10 cellular contexts compared by ENCODE assay signal in the genomic region with DNA sequence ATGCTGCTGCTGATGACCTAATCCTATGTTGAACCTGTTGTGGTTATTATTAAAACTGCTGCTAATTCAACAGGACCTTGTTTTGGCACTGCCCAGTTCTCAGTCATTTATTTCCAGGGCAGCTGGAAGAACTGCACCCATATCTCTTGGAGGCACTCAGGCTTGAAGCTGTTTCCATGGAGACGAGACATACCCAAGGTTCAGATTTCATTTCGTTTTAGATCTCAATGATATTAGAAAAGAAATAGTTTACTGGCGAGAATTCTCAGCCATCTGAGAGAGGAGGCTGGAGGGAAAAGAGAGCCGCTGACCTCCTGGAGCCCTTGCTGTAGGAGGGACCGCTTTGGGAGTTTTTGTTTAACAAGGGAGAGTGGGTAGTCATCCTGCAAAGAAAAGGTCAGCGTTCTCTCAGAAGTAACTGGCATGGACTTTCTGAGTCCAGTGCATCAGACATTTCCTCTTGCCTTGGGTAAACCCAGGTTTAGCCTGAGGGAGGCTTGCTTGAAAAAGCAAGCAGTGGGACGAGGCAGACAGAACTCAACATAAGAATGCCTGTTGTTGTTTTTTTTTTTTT.
A peak's percentile ranks its signal among the peaks of the same experiment; 100 is the strongest.
DNase-seq lines count a peak whose midpoint lies in the region; ATAC-seq, FAIRE-seq and TF ChIP-seq lines count a peak whose summit lies in the region.
"Had no signal": no experiment of that assay in that cellular context is flagged by ENCODE, and none has a peak within 500 bp of the region (broad histone marks: within the 10 kb centered on the region; RNA-seq: fewer than 3 reads in every experiment).

No MANE protein-coding gene starts in this region.

- peaks cover 2% of the 10 kb centered on the region for H3K9me3 Mint-ChIP-seq in memory B cell
- no peaks in the 10 kb centered on the region for H3K9me3 Mint-ChIP-seq in natural killer cell treated with Interleukin-12 subunit alpha and Interleukin-12 subunit beta and Interleukin-15 and Interleukin-18, amount 100 ng/mL, for 72 hours

- TF ChIP-seq RAD21 in GM12878 (IDR thresholded peaks at IDR 0.05; ENCODE audit: insufficient read depth, low read depth, low read length), result no peak

- H3K27me3 Mint-ChIP-seq in memory B cell, result no peaks in the 10 kb centered on the region
- H3K27me3 Mint-ChIP-seq in natural killer cell treated with Interleukin-12 subunit alpha and Interleukin-12 subunit beta and Interleukin-15 and Interleukin-18, amount 100 ng/mL, for 72 hours, result no peaks in the 10 kb centered on the region

- peaks cover 12% of the 10 kb centered on the region for H3K36me3 Mint-ChIP-seq in memory B cell
- no peaks in the 10 kb centered on the region for H3K36me3 Mint-ChIP-seq in natural killer cell treated with Interleukin-12 subunit alpha and Interleukin-12 subunit beta and Interleukin-15 and Interleukin-18, amount 100 ng/mL, for 72 hours

- peak overlapping the region; percentile 39 for H3K27ac ChIP-seq in AG04450 (ENCODE audit: low read depth, low read length)
- H3K27ac ChIP-seq in GM12878 (ENCODE audit: control insufficient read depth, insufficient read depth), result no peak overlapping the region

- no peak overlapping the region for H3K4me3 Mint-ChIP-seq in memory B cell
- H3K4me3 Mint-ChIP-seq in natural killer cell treated with Interleukin-12 subunit alpha and Interleukin-12 subunit beta and Interleukin-15 and Interleukin-18, amount 100 ng/mL, for 72 hours, result no peak overlapping the region

- no peaks in the 10 kb centered on the region for H3K36me3 ChIP-seq in GM12878 (ENCODE audit: control insufficient read depth in 2 of 2, insufficient read depth in 2 of 2, low read length in 1 of 2)

- WGBS in GM12878 (ENCODE audit: insufficient coverage, insufficient replicate concordance, low lambda C conversion rate, missing lambda C conversion rate), result 46% methylated on average over 7 of the region's 7 CpGs

- intact Hi-C loops in GM12878 (cut with micrococcal nuclease; ENCODE audit: unreplicated experiment), result no loop called here

- RAD21 ChIA-PET in GM12878 (lab: Charles Lee; ENCODE audit: unreplicated experiment), result no interaction called here

- TF ChIP-seq CTCF in AG04450 (IDR thresholded peaks at IDR 0.05; ENCODE audit: low read depth, low read length) (no peak), GM12878 (IDR thresholded peaks at IDR 0.05 in 2 of 3, conservative IDR thresholded peaks at IDR 0.05 in 1 of 3; ENCODE audit: control insufficient read depth in 2 of 3, extremely low read depth in 1 of 3, insufficient read depth in 1 of 3, low read depth in 3 of 3, low read length in 3 of 3) (no peak)

- H3K27me3 ChIP-seq in AG04450 (ENCODE audit: control insufficient read depth, insufficient read depth, low read length), result no peaks in the 10 kb centered on the region
- no peaks in the 10 kb centered on the region for H3K27me3 ChIP-seq in GM12878 (replicated peaks in 1 of 2; ENCODE audit: control insufficient read depth in 2 of 2, insufficient read depth in 2 of 2, low read length in 1 of 2)

- H3K9me3 ChIP-seq in AG04450 (ENCODE audit: control insufficient read depth, insufficient read depth, low read length), result peaks cover 9% of the 10 kb centered on the region; the same call in 1 of the 2 replicates
- H3K9me3 ChIP-seq in GM12878 (replicated peaks; ENCODE audit: control insufficient read depth, insufficient read depth, low read length), result no peaks in the 10 kb centered on the region

- FAIRE-seq in GM12878 (lab: Jason Lieb, UNC), result peak; percentile 52
- FAIRE-seq: endothelial cell of umbilical vein had no signal

- POLR2A ChIA-PET in AG04450 (lab: Yijun Ruan, JAX), result interaction anchor here (0.5 kb wide), 1 partner anchor 693 kb away, joined by 3 read pairs; no protein-coding TSS in a partner anchor
- POLR2A ChIA-PET in GM12878 (lab: Charles Lee), result no interaction called here

- no peaks in the 10 kb centered on the region for H3K79me2 ChIP-seq in GM12878 (ENCODE audit: control insufficient read depth, insufficient read depth, low read length)

- CTCF ChIA-PET in AG04450 (lab: Charles Lee) (interaction anchor here (0.7 to 1.0 kb wide), 2 partner anchors 35 to 241 kb away, joined by 3 read pairs; no protein-coding TSS in a partner anchor), GM12878 (lab: Yijun Ruan, JAX) (interaction anchor here (1.1 kb wide), 1 partner anchor 35 kb away, joined by 3 read pairs; no protein-coding TSS in a partner anchor)

- no peak for TF ChIP-seq POLR2A in GM12878 (IDR thresholded peaks at IDR 0.05; ENCODE audit: low read depth, low read length)

- H3K27ac Mint-ChIP-seq in memory B cell, result peak overlapping the region; percentile 35
- H3K27ac Mint-ChIP-seq in natural killer cell treated with Interleukin-12 subunit alpha and Interleukin-12 subunit beta and Interleukin-15 and Interleukin-18, amount 100 ng/mL, for 72 hours, result no peak overlapping the region

- in situ Hi-C loops in GM12878 (cut with MboI), result no loop called here

- H3K4me3 ChIP-seq in AG04450 (ENCODE audit: low read depth, low read length) (no peak overlapping the region), GM12878 (no peak overlapping the region)

- no peak for TF ChIP-seq EP300 in GM12878 (IDR thresholded peaks at IDR 0.05; ENCODE audit: borderline replicate concordance in 1 of 2, control insufficient read depth in 1 of 2, low read depth in 2 of 2, low read length in 2 of 2)

- BruUV-seq in GM12878 (replicated peaks; lab: Mats Ljungman, UMichigan), result no TSS peak

- H3K4me1 ChIP-seq in GM12878 (ENCODE audit: control insufficient read depth, insufficient read depth, low read length), result no peaks in the 10 kb centered on the region

- SMC1A ChIA-PET in GM12878 (lab: Charles Lee; ENCODE audit: uncharacterized antibody, unreplicated experiment), result no interaction called here

- peak; percentile 26 for DNase-seq in AG04450 (ENCODE audit: low read depth, low spot score)
- DNase-seq in NCI-H1436 (lab: John Stamatoyannopoulos, UW), result peak; percentile 58
- no peak for DNase-seq in GM12878 (ENCODE audit: low read depth, low spot score)
- no peak for DNase-seq in memory B cell (ENCODE audit: low spot score in 2 of 2)
- no peak for DNase-seq in NCI-H345 treated with DMSO at 0.1 percent for 48 hours (lab: John Stamatoyannopoulos, UW; ENCODE audit: unreplicated experiment)
- DNase-seq in natural killer cell treated with Interleukin-12 subunit alpha and Interleukin-12 subunit beta and Interleukin-15 and Interleukin-18, amount 100 ng/mL, for 72 hours (ENCODE audit: low spot score), result no peak
- DNase-seq in effector CD8-positive, alpha-beta T cell (lab: John Stamatoyannopoulos, UW), result no peak
- DNase-seq: stimulated activated CD4-positive, alpha-beta T cell treated with anti-CD3 and anti-CD28 coated beads, Interleukin-2, amount 100 ng/mL, for 24 hours had no signal

- peaks cover 4% of the 10 kb centered on the region for H3K4me1 Mint-ChIP-seq in memory B cell
- H3K4me1 Mint-ChIP-seq in natural killer cell treated with Interleukin-12 subunit alpha and Interleukin-12 subunit beta and Interleukin-15 and Interleukin-18, amount 100 ng/mL, for 72 hours (ENCODE audit: low read depth in 2 of 2), result no peaks in the 10 kb centered on the region

- no peaks in the 10 kb centered on the region for H4K20me1 ChIP-seq in GM12878 (ENCODE audit: control insufficient read depth, insufficient read depth)

- no peak overlapping the region for H2AFZ ChIP-seq in GM12878 (ENCODE audit: control insufficient read depth, low read depth, low read length)

- no peak overlapping the region for H3K4me2 ChIP-seq in GM12878 (ENCODE audit: control insufficient read depth, insufficient read depth)

- no peak overlapping the region for H3K9ac ChIP-seq in GM12878 (ENCODE audit: control insufficient read depth, insufficient read depth, low read length)

- no peak for ATAC-seq in GM12878
- ATAC-seq in memory B cell (ENCODE audit: low read depth), result no peak
- no peak for ATAC-seq in HG02852 (IDR thresholded peaks at IDR 0.05; ENCODE audit: unreplicated experiment)
- ATAC-seq in natural killer cell treated with Interleukin-12 subunit alpha and Interleukin-12 subunit beta and Interleukin-15 and Interleukin-18, amount 100 ng/mL, for 72 hours, result no peak

TF ChIP-seq in GM12878, 131 proteins besides CTCF, POLR2A, EP300 and RAD21:
- TF ChIP-seq, protein P1, sequence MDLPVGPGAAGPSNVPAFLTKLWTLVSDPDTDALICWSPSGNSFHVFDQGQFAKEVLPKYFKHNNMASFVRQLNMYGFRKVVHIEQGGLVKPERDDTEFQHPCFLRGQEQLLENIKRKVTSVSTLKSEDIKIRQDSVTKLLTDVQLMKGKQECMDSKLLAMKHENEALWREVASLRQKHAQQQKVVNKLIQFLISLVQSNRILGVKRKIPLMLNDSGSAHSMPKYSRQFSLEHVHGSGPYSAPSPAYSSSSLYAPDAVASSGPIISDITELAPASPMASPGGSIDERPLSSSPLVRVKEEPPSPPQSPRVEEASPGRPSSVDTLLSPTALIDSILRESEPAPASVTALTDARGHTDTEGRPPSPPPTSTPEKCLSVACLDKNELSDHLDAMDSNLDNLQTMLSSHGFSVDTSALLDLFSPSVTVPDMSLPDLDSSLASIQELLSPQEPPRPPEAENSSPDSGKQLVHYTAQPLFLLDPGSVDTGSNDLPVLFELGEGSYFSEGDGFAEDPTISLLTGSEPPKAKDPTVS (IDR thresholded peaks at IDR 0.05; ENCODE audit: low read depth, low read length), result no peak

Comparison
In these comparisons a context has a peak if more than half of its experiments do, and no peak if none do; other contexts are left out.
1. DNase-seq: peak in AG04450 (single experiment) and NCI-H1436 (single experiment); none in GM12878 (single experiment), memory B cell (0 of 2), NCI-H345 treated with DMSO at 0.1 percent for 48 hours (single experiment), natural killer cell treated with Interleukin-12 subunit alpha and Interleukin-12 subunit beta and Interleukin-15 and Interleukin-18, amount 100 ng/mL, for 72 hours (single experiment) and effector CD8-positive, alpha-beta T cell (single experiment).